1 cellular context compared by ENCODE assay signal in the genomic region with DNA sequence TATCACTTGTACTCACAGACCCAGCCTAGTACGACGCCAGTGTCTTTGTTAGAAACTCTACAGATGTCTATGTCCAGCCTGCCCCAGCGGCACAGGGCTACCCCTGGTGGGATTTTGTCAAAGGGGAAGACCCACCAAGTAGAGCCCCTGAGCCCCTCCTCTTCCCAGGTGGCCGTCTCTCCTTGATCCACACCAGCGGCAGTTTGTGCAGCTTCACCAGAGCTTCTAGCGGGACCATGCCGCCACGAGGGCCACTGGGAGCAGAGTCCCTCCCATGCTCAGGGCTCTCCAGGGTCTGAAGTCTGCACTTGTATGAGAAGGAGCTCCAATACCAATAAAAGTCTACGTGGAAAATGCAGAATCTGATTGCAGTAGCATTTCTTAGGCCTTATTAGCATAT.
TF ChIP-seq lines count a peak whose summit lies in the region.

No MANE protein-coding gene starts in this region.

TF ChIP-seq in HepG2, 621 proteins besides CTCF, POLR2A, EP300 and RAD21 (continued from another document):
- TF ChIP-seq, protein P1, sequence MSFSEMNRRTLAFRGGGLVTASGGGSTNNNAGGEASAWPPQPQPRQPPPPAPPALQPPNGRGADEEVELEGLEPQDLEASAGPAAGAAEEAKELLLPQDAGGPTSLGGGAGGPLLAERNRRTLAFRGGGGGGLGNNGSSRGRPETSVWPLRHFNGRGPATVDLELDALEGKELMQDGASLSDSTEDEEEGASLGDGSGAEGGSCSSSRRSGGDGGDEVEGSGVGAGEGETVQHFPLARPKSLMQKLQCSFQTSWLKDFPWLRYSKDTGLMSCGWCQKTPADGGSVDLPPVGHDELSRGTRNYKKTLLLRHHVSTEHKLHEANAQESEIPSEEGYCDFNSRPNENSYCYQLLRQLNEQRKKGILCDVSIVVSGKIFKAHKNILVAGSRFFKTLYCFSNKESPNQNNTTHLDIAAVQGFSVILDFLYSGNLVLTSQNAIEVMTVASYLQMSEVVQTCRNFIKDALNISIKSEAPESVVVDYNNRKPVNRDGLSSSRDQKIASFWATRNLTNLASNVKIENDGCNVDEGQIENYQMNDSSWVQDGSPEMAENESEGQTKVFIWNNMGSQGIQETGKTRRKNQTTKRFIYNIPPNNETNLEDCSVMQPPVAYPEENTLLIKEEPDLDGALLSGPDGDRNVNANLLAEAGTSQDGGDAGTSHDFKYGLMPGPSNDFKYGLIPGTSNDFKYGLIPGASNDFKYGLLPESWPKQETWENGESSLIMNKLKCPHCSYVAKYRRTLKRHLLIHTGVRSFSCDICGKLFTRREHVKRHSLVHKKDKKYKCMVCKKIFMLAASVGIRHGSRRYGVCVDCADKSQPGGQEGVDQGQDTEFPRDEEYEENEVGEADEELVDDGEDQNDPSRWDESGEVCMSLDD (CRISPR knock-in tag; IDR thresholded peaks at IDR 0.05; ENCODE audit: borderline replicate concordance) = no peak
- TF ChIP-seq ZNF703 (CRISPR knock-in tag; IDR thresholded peaks at IDR 0.05; ENCODE audit: borderline replicate concordance) (no peak), ZNF326 (CRISPR knock-in tag; IDR thresholded peaks at IDR 0.05; ENCODE audit: borderline replicate concordance) (no peak), ZNF3 (CRISPR knock-in tag; IDR thresholded peaks at IDR 0.05) (no peak), MTF1 (CRISPR knock-in tag; IDR thresholded peaks at IDR 0.05) (no peak), EEA1 (CRISPR knock-in tag; IDR thresholded peaks at IDR 0.05; ENCODE audit: borderline replicate concordance) (no peak), ZNF558 (CRISPR knock-in tag; IDR thresholded peaks at IDR 0.05; ENCODE audit: borderline replicate concordance) (no peak), ZNF878 (CRISPR knock-in tag; IDR thresholded peaks at IDR 0.05) (no peak), TCF7L2 (IDR thresholded peaks at IDR 0.05; ENCODE audit: low read depth, low read length) (no peak), SNAPC2 (CRISPR knock-in tag; IDR thresholded peaks at IDR 0.05) (0 out of 2 replicates have a peak, but pooled peaks have one; percentile 27), KLF15 (CRISPR knock-in tag; IDR thresholded peaks at IDR 0.05; ENCODE audit: borderline replicate concordance) (no peak), NCOA2 (CRISPR knock-in tag; IDR thresholded peaks at IDR 0.05) (no peak), HNF4A (CRISPR knock-in tag; IDR thresholded peaks at IDR 0.05) (peak; percentile 37; the same call in 1 of the 2 replicates), ZNF335 (CRISPR knock-in tag; IDR thresholded peaks at IDR 0.05) (no peak)
- TF ChIP-seq, protein P2, sequence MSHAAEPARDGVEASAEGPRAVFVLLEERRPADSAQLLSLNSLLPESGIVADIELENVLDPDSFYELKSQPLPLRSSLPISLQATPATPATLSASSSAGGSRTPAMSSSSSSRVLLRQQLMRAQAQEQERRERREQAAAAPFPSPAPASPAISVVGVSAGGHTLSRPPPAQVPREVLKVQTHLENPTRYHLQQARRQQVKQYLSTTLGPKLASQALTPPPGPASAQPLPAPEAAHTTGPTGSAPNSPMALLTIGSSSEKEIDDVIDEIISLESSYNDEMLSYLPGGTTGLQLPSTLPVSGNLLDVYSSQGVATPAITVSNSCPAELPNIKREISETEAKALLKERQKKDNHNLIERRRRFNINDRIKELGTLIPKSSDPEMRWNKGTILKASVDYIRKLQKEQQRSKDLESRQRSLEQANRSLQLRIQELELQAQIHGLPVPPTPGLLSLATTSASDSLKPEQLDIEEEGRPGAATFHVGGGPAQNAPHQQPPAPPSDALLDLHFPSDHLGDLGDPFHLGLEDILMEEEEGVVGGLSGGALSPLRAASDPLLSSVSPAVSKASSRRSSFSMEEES (CRISPR knock-in tag; IDR thresholded peaks at IDR 0.05) = no peak
- TF ChIP-seq, protein P3, sequence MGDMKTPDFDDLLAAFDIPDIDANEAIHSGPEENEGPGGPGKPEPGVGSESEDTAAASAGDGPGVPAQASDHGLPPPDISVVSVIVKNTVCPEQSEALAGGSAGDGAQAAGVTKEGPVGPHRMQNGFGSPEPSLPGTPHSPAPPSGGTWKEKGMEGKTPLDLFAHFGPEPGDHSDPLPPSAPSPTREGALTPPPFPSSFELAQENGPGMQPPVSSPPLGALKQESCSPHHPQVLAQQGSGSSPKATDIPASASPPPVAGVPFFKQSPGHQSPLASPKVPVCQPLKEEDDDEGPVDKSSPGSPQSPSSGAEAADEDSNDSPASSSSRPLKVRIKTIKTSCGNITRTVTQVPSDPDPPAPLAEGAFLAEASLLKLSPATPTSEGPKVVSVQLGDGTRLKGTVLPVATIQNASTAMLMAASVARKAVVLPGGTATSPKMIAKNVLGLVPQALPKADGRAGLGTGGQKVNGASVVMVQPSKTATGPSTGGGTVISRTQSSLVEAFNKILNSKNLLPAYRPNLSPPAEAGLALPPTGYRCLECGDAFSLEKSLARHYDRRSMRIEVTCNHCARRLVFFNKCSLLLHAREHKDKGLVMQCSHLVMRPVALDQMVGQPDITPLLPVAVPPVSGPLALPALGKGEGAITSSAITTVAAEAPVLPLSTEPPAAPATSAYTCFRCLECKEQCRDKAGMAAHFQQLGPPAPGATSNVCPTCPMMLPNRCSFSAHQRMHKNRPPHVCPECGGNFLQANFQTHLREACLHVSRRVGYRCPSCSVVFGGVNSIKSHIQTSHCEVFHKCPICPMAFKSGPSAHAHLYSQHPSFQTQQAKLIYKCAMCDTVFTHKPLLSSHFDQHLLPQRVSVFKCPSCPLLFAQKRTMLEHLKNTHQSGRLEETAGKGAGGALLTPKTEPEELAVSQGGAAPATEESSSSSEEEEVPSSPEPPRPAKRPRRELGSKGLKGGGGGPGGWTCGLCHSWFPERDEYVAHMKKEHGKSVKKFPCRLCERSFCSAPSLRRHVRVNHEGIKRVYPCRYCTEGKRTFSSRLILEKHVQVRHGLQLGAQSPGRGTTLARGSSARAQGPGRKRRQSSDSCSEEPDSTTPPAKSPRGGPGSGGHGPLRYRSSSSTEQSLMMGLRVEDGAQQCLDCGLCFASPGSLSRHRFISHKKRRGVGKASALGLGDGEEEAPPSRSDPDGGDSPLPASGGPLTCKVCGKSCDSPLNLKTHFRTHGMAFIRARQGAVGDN (CRISPR knock-in tag; IDR thresholded peaks at IDR 0.05) = peak; percentile 30; the same call in 1 of the 2 replicates
- TF ChIP-seq, protein P4, sequence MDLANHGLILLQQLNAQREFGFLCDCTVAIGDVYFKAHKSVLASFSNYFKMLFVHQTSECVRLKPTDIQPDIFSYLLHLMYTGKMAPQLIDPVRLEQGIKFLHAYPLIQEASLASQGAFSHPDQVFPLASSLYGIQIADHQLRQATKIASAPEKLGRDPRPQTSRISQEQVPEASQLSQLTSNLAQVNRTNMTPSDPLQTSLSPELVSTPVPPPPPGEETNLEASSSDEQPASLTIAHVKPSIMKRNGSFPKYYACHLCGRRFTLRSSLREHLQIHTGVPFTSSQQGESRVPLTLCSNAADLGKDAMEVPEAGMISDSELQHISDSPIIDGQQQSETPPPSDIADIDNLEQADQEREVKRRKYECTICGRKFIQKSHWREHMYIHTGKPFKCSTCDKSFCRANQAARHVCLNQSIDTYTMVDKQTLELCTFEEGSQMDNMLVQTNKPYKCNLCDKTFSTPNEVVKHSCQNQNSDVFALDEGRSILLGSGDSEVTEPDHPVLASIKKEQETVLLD (CRISPR knock-in tag; IDR thresholded peaks at IDR 0.05; ENCODE audit: low read depth) = no peak
- TF ChIP-seq, protein P5, sequence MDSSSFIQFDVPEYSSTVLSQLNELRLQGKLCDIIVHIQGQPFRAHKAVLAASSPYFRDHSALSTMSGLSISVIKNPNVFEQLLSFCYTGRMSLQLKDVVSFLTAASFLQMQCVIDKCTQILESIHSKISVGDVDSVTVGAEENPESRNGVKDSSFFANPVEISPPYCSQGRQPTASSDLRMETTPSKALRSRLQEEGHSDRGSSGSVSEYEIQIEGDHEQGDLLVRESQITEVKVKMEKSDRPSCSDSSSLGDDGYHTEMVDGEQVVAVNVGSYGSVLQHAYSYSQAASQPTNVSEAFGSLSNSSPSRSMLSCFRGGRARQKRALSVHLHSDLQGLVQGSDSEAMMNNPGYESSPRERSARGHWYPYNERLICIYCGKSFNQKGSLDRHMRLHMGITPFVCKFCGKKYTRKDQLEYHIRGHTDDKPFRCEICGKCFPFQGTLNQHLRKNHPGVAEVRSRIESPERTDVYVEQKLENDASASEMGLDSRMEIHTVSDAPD (CRISPR knock-in tag; IDR thresholded peaks at IDR 0.05) = peak; percentile 56; the same call in 1 of the 2 replicates
